In the genomic region with DNA sequence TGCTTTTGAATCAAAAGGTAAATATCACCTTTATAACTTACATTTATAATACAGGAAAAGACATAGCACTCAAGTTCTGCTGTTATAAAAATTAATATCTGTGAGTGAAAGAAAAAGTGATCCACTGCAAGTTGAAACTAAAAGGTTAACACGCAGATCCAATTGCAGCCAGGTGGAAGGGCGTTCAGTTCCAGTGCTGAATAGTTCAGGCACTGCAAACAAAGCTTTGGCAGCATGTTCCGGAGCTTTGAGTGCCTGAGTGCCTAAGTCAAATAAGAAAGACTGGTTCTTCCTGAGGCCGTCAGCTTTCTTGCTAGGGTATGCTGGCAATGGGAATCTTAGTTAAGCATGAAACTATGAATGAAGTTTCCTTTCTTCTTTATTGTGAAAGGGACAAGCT, we compare ENCODE assay signal across 20 cellular contexts.
A peak's percentile ranks its signal among the peaks of the same experiment; 100 is the strongest.
DNase-seq lines count a peak whose midpoint lies in the region; FAIRE-seq and TF ChIP-seq lines count a peak whose summit lies in the region.
"Had no signal": no experiment of that assay in that cellular context is flagged by ENCODE, and none has a peak within 500 bp of the region (broad histone marks: within the 10 kb centered on the region; RNA-seq: fewer than 3 reads in every experiment).

No MANE protein-coding gene starts in this region.

- H3K4me3 ChIP-seq in colonic mucosa (no peak overlapping the region), small intestine (ENCODE audit: low read depth in 1 of 2, low read length in 2 of 2) (no peak overlapping the region)
- H3K4me3 ChIP-seq: A549, coronary artery had no signal

- H3K9me3 ChIP-seq in colonic mucosa, result no peaks in the 10 kb centered on the region
- H3K9me3 ChIP-seq in small intestine (ENCODE audit: control insufficient read depth, low read depth), result no peaks in the 10 kb centered on the region

- no peaks in the 10 kb centered on the region for H3K27me3 ChIP-seq in colonic mucosa
- no peaks in the 10 kb centered on the region for H3K27me3 ChIP-seq in small intestine (ENCODE audit: control insufficient read depth in 2 of 2, insufficient read depth in 2 of 2, low read length in 2 of 2)

- no peak for TF ChIP-seq CTCF in colonic mucosa (IDR thresholded peaks at IDR 0.05)

- no peak for FAIRE-seq in small intestine (lab: Jason Lieb, UNC)
- FAIRE-seq: A549, astrocyte had no signal

- DNase-seq in NCI-H748 (lab: John Stamatoyannopoulos, UW; ENCODE audit: unreplicated experiment) (peak; percentile 27), NCI-H748 treated with DMSO at 0.1 percent for 48 hours (lab: John Stamatoyannopoulos, UW) (no peak), NCI-H2107 (lab: John Stamatoyannopoulos, UW) (peak; percentile 3), colonic mucosa (peak; percentile 25), small intestine (peak; percentile 41), NCI-H2171 treated with DMSO at 0.1 percent for 48 hours (lab: John Stamatoyannopoulos, UW) (no peak), NAMALWA (ENCODE audit: low spot score) (no peak)
- no peak for DNase-seq in activated naive CD4-positive, alpha-beta T cell (lab: John Stamatoyannopoulos, UW)
- DNase-seq: activated CD4-positive, alpha-beta T cell treated with anti-CD3 and anti-CD28 coated beads for 48 hours; activated naive CD4-positive, alpha-beta T cell treated with anti-CD3 and anti-CD28 coated beads, Interleukin-2, amount 10 ng/mL, durations not matched to agents 7 days and 5 days; CD4-positive, CD25-positive, alpha-beta regulatory T cell; NCI-H1436 treated with DMSO at 0.1 percent for 48 hours; nephron progenitor cell; NK-92 treated with Interleukin-12 subunit alpha and Interleukin-12 subunit beta, amount 100 ng/mL, for 24 hours; stimulated activated naive CD4-positive, alpha-beta T cell had no signal

- H3K9ac ChIP-seq in colonic mucosa (ENCODE audit: low read depth in 2 of 2, low read length in 2 of 2), result no peak overlapping the region
- H3K9ac ChIP-seq: KMS-11 had no signal

- H3K4me1 ChIP-seq in colonic mucosa (no peaks in the 10 kb centered on the region), small intestine (ENCODE audit: control insufficient read depth in 2 of 2, insufficient read depth in 1 of 2, low read depth in 1 of 2, low read length in 1 of 2) (no peaks in the 10 kb centered on the region)
- H3K4me1 ChIP-seq: A549 had no signal

- peaks cover 4% of the 10 kb centered on the region for H3K36me3 ChIP-seq in colonic mucosa
- peaks cover 2 to 22% of the 10 kb centered on the region in 2 donors for H3K36me3 ChIP-seq in small intestine (ENCODE audit: control insufficient read depth in 2 of 2, insufficient read depth in 2 of 2, low read length in 2 of 2)

- H3K27ac ChIP-seq in colonic mucosa (no peak overlapping the region), small intestine (ENCODE audit: low read depth in 1 of 2, low read length in 1 of 2) (peak overlapping the region in 1 of 2 donors; percentile 1)
- H3K27ac ChIP-seq: A549, coronary artery, epithelial cell of prostate, KMS-11 had no signal

- 29 to 79% (median 57%) methylated on average over 4 of the region's 4 CpGs for WGBS in small intestine, 3 donors

- intact Hi-C loops in colonic mucosa (cut with DNase I), result loop anchor here (10.0 kb wide), 1 partner anchor 142 kb away; no protein-coding TSS in a partner anchor

Comparison
In these comparisons a context has a peak if more than half of its experiments do, and no peak if none do; other contexts are left out.
1. DNase-seq: peak in NCI-H748 (single experiment), NCI-H2107 (single experiment), colonic mucosa (single experiment) and small intestine (single experiment); none in NCI-H748 treated with DMSO at 0.1 percent for 48 hours (single experiment), NCI-H2171 treated with DMSO at 0.1 percent for 48 hours (single experiment), NAMALWA (single experiment) and activated naive CD4-positive, alpha-beta T cell (0 of 4).